ENCODE assay signal across 15 cellular contexts in the genomic region with DNA sequence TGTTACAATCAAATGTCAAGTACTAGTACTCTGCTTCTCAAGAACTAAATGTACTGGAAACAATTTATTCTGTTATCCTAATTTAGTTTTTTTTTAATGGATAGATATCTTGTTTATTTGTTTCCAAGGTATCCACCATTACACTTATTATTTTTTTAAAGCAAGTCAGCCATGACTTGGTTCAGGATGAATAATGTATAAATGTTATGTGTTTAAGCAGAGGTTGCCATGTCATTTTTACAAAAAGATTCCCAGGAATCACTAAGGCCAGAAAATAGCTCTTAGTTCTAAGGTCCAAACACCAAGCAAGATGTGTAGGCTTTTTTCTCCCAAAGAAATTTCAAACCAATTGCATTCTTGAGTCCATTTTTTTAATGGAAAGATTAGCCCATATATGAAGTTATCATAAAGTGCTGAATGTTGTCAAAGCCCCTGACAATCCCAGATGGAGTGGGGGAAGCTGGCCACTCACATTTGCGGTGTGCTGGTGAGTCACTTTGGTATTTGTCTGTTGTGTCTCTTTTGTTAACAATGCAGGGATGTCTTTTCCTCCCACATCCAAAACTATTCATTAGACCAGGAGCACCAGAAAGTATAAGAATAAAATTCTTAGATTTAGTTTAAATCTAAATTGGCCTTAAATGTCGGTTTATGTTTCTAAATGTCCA.
DNase-seq lines count a peak whose midpoint lies in the region; ATAC-seq and TF ChIP-seq lines count a peak whose summit lies in the region.
"Had no signal": no experiment of that assay in that cellular context is flagged by ENCODE, and none has a peak within 500 bp of the region (broad histone marks: within the 10 kb centered on the region; RNA-seq: fewer than 3 reads in every experiment).

No MANE protein-coding gene starts in this region.

- H3K27ac Mint-ChIP-seq in effector memory CD8-positive, alpha-beta T cell, result no peak overlapping the region
- H3K27ac Mint-ChIP-seq: memory B cell had no signal

- no peak overlapping the region for H3K4me3 Mint-ChIP-seq in effector memory CD8-positive, alpha-beta T cell
- H3K4me3 Mint-ChIP-seq: memory B cell had no signal

- DNase-seq in ELR (ENCODE audit: low read depth) (peak; percentile 87), fibroblast of the aortic adventitia (ENCODE audit: low read depth) (peak; percentile 88), GM20000 (ENCODE audit: low spot score) (no peak), NCI-H1930 (lab: John Stamatoyannopoulos, UW) (no peak)
- no peak for DNase-seq in effector memory CD8-positive, alpha-beta T cell
- no peak for DNase-seq in stimulated activated CD4-positive, alpha-beta T cell treated with anti-CD3 and anti-CD28 coated beads, Interleukin-4, amount 100 ng/mL, for 1 hour
- DNase-seq: central memory CD4-positive, alpha-beta T cell; COR-L47; retina; RPMI8226; upper lobe of right lung had no signal

- H3K27me3 Mint-ChIP-seq in effector memory CD8-positive, alpha-beta T cell, result peaks cover 17 to 72% of the 10 kb centered on the region in 2 donors

- H3K9ac ChIP-seq in skeletal muscle satellite cell (ENCODE audit: low read depth, low read length), result peak overlapping the region; percentile 60

- no peaks in the 10 kb centered on the region for H3K4me1 Mint-ChIP-seq in effector memory CD8-positive, alpha-beta T cell (ENCODE audit: low read depth in 2 of 2)
- H3K4me1 Mint-ChIP-seq: memory B cell had no signal

- TF ChIP-seq CTCF in fibroblast of the aortic adventitia (IDR thresholded peaks at IDR 0.05; ENCODE audit: insufficient read depth, low read length) (no peak), GM20000 (IDR thresholded peaks at IDR 0.05; ENCODE audit: extremely low read depth, missing control alignments) (no peak)

- H3K36me3 Mint-ChIP-seq in effector memory CD8-positive, alpha-beta T cell (ENCODE audit: insufficient read depth), result no peaks in the 10 kb centered on the region
- H3K36me3 Mint-ChIP-seq: memory B cell had no signal

- H3K9me3 Mint-ChIP-seq in effector memory CD8-positive, alpha-beta T cell, result no peaks in the 10 kb centered on the region

- peaks cover 58% of the 10 kb centered on the region for H3K4me1 ChIP-seq in skeletal muscle satellite cell (ENCODE audit: control insufficient read depth, insufficient read depth, low read length)

- H3K4me2 ChIP-seq in skeletal muscle satellite cell (ENCODE audit: low read length), result peak overlapping the region; percentile 11

- H3K9me3 ChIP-seq in skeletal muscle satellite cell (replicated peaks; ENCODE audit: low read length), result no peaks in the 10 kb centered on the region
- H3K9me3 ChIP-seq: upper lobe of right lung had no signal

- H3K4me3 ChIP-seq in fibroblast of the aortic adventitia (ENCODE audit: low read depth, low read length), result no peak overlapping the region
- H3K4me3 ChIP-seq in skeletal muscle satellite cell (ENCODE audit: low read length), result no peak overlapping the region
- H3K4me3 ChIP-seq: GM12878, upper lobe of right lung had no signal

- no peaks in the 10 kb centered on the region for H3K27me3 ChIP-seq in skeletal muscle satellite cell (ENCODE audit: control insufficient read depth, insufficient read depth, low read length)
- H3K27me3 ChIP-seq: upper lobe of right lung had no signal

- H3K36me3 ChIP-seq in skeletal muscle satellite cell (ENCODE audit: insufficient read depth, low read length), result no peaks in the 10 kb centered on the region
- H3K36me3 ChIP-seq: upper lobe of right lung had no signal

- peak; percentile 77 for ATAC-seq in SK-N-SH treated with all-trans-retinoic acid at 6 μM for 48 hours
- ATAC-seq in effector memory CD8-positive, alpha-beta T cell (replicated peaks), result no peak
- ATAC-seq: GM12878, upper lobe of right lung had no signal

TF ChIP-seq in SK-N-SH treated with all-trans-retinoic acid at 6 μM for 48 hours, 23 proteins besides CTCF, POLR2A, EP300 and RAD21:
- TF ChIP-seq TOX (CRISPR knock-in tag; IDR thresholded peaks at IDR 0.05; ENCODE audit: borderline replicate concordance) (no peak), ZFP30 (CRISPR knock-in tag; IDR thresholded peaks at IDR 0.05) (no peak), ZNF8 (CRISPR knock-in tag; IDR thresholded peaks at IDR 0.05) (no peak), CSRNP3 (CRISPR knock-in tag; IDR thresholded peaks at IDR 0.05) (no peak), TCF4 (CRISPR knock-in tag; IDR thresholded peaks at IDR 0.05; ENCODE audit: borderline replicate concordance) (no peak), BACH2 (CRISPR knock-in tag; IDR thresholded peaks at IDR 0.05; ENCODE audit: borderline replicate concordance) (no peak), CSDC2 (CRISPR knock-in tag; IDR thresholded peaks at IDR 0.05) (no peak), ZNF70 (CRISPR knock-in tag; IDR thresholded peaks at IDR 0.05) (no peak), CREB5 (CRISPR knock-in tag; IDR thresholded peaks at IDR 0.05; ENCODE audit: low read depth) (no peak), ARNTL (CRISPR knock-in tag; IDR thresholded peaks at IDR 0.05; ENCODE audit: borderline replicate concordance, low read depth) (no peak), ESRRG (CRISPR knock-in tag; IDR thresholded peaks at IDR 0.05) (no peak), ZFP3 (CRISPR knock-in tag; IDR thresholded peaks at IDR 0.05) (no peak)
- TF ChIP-seq, protein P1, sequence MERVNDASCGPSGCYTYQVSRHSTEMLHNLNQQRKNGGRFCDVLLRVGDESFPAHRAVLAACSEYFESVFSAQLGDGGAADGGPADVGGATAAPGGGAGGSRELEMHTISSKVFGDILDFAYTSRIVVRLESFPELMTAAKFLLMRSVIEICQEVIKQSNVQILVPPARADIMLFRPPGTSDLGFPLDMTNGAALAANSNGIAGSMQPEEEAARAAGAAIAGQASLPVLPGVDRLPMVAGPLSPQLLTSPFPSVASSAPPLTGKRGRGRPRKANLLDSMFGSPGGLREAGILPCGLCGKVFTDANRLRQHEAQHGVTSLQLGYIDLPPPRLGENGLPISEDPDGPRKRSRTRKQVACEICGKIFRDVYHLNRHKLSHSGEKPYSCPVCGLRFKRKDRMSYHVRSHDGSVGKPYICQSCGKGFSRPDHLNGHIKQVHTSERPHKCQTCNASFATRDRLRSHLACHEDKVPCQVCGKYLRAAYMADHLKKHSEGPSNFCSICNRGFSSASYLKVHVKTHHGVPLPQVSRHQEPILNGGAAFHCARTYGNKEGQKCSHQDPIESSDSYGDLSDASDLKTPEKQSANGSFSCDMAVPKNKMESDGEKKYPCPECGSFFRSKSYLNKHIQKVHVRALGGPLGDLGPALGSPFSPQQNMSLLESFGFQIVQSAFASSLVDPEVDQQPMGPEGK (CRISPR knock-in tag; IDR thresholded peaks at IDR 0.05; ENCODE audit: borderline replicate concordance), result no peak
- TF ChIP-seq, protein P2, sequence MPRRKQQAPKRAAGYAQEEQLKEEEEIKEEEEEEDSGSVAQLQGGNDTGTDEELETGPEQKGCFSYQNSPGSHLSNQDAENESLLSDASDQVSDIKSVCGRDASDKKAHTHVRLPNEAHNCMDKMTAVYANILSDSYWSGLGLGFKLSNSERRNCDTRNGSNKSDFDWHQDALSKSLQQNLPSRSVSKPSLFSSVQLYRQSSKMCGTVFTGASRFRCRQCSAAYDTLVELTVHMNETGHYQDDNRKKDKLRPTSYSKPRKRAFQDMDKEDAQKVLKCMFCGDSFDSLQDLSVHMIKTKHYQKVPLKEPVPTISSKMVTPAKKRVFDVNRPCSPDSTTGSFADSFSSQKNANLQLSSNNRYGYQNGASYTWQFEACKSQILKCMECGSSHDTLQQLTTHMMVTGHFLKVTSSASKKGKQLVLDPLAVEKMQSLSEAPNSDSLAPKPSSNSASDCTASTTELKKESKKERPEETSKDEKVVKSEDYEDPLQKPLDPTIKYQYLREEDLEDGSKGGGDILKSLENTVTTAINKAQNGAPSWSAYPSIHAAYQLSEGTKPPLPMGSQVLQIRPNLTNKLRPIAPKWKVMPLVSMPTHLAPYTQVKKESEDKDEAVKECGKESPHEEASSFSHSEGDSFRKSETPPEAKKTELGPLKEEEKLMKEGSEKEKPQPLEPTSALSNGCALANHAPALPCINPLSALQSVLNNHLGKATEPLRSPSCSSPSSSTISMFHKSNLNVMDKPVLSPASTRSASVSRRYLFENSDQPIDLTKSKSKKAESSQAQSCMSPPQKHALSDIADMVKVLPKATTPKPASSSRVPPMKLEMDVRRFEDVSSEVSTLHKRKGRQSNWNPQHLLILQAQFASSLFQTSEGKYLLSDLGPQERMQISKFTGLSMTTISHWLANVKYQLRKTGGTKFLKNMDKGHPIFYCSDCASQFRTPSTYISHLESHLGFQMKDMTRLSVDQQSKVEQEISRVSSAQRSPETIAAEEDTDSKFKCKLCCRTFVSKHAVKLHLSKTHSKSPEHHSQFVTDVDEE (CRISPR knock-in tag; IDR thresholded peaks at IDR 0.05), result no peak

Comparison
In these comparisons a context has a peak if more than half of its experiments do, and no peak if none do; other contexts are left out.
1. DNase-seq: peak in ELR (single experiment) and fibroblast of the aortic adventitia (single experiment); none in GM20000 (single experiment), effector memory CD8-positive, alpha-beta T cell (0 of 3), stimulated activated CD4-positive, alpha-beta T cell treated with anti-CD3 and anti-CD28 coated beads, Interleukin-4, amount 100 ng/mL, for 1 hour (single experiment) and NCI-H1930 (0 of 2).